8 cellular contexts compared by ENCODE assay signal in genomic region chr5:173616577-173617118, GRCh38. TPM values are rescaled to one million over a fixed set of nuclear protein-coding genes. Genes with fewer than 3 reads are reported as not detected.
A peak's percentile ranks its signal among the peaks of the same experiment; 100 is the strongest.
DNase-seq lines count a peak whose midpoint lies in the region; ATAC-seq and TF ChIP-seq lines count a peak whose summit lies in the region.

Gene BOD1 (minus strand): TSS chr5:173616650. CDS start chr5:173616436, 214 bp downstream.

- peak within 1 kb of the TSS; percentile 94 for H3K9ac ChIP-seq in BLaER1

- peaks cover 16% of the 10 kb centered on the region for H3K36me3 Mint-ChIP-seq in activated CD4-positive, alpha-beta T cell treated with anti-CD3 and anti-CD28 coated beads, Interleukin-2, amount 10 ng/mL, durations not matched to agents 7 days and 5 days (ENCODE audit: low read depth)

- peaks cover 41% of the 10 kb centered on the region for H4K20me1 ChIP-seq in BLaER1

- TF ChIP-seq CTCF in coronary artery (IDR thresholded peaks at IDR 0.05), result no peak

- H3K36me3 ChIP-seq in BLaER1, result peaks cover 31% of the 10 kb centered on the region

- H3K27me3 Mint-ChIP-seq in activated CD4-positive, alpha-beta T cell treated with anti-CD3 and anti-CD28 coated beads, Interleukin-2, amount 10 ng/mL, durations not matched to agents 7 days and 5 days, result no peaks in the 10 kb centered on the region

- no peaks in the 10 kb centered on the region for H3K9me3 ChIP-seq in BLaER1

- CTCF ChIA-PET in activated CD4-positive, alpha-beta T cell treated with anti-CD3 and anti-CD28 coated beads, Interleukin-2, amount 10 ng/mL, durations not matched to agents 7 days and 5 days (lab: Charles Lee), result interaction anchor here (0.6 to 2.1 kb wide), 23 partner anchors 7 to 695 kb away, joined by 3 to 8 read pairs (median 4); no protein-coding TSS in a partner anchor

- H3K27ac Mint-ChIP-seq in activated CD4-positive, alpha-beta T cell treated with anti-CD3 and anti-CD28 coated beads, Interleukin-2, amount 10 ng/mL, durations not matched to agents 7 days and 5 days, result peak within 1 kb of the TSS; percentile 96

- peak within 1 kb of the TSS; percentile 93 for H3K27ac ChIP-seq in BLaER1
- H3K27ac ChIP-seq in coronary artery, result peak within 1 kb of the TSS; percentile 90 to 98
- H3K27ac ChIP-seq in layer of hippocampus (ENCODE audit: low read depth, low read length), result peak within 1 kb of the TSS; percentile 77

- H3K4me3 Mint-ChIP-seq in activated CD4-positive, alpha-beta T cell treated with anti-CD3 and anti-CD28 coated beads, Interleukin-2, amount 10 ng/mL, durations not matched to agents 7 days and 5 days, result peak within 1 kb of the TSS; percentile 91

- ATAC-seq in GM19372 (IDR thresholded peaks at IDR 0.05; ENCODE audit: low read depth, unreplicated experiment), result peak; percentile 94
- ATAC-seq in HG03521 (IDR thresholded peaks at IDR 0.05; ENCODE audit: unreplicated experiment), result peak; percentile 93

- H3K4me3 ChIP-seq in BLaER1 (peak within 1 kb of the TSS; percentile 81), coronary artery (peak within 1 kb of the TSS; percentile 84)

- H3K4me1 ChIP-seq in BLaER1, result peaks cover 26% of the 10 kb centered on the region

- H3K4me2 ChIP-seq in BLaER1, result peak within 1 kb of the TSS; percentile 93

- no peaks in the 10 kb centered on the region for H3K9me3 Mint-ChIP-seq in activated CD4-positive, alpha-beta T cell treated with anti-CD3 and anti-CD28 coated beads, Interleukin-2, amount 10 ng/mL, durations not matched to agents 7 days and 5 days

- DNase-seq in NCI-H69 (lab: John Stamatoyannopoulos, UW) (peak; percentile 99), coronary artery (ENCODE audit: low spot score) (peak; percentile 98)
- DNase-seq in activated CD4-positive, alpha-beta T cell treated with anti-CD3 and anti-CD28 coated beads, Interleukin-2, amount 10 ng/mL, durations not matched to agents 7 days and 5 days, result peak; percentile 97
- peak; percentile 80 to 91 (median 86) for DNase-seq in stimulated activated CD4-positive, alpha-beta T cell treated with anti-CD3 and anti-CD28 coated beads, Interleukin-1b, Interleukin-23, amount 100 ng/mL, for 24 hours (ENCODE audit: low read depth in 4 of 4, low spot score in 1 of 4)

- POLR2A ChIA-PET in activated CD4-positive, alpha-beta T cell treated with anti-CD3 and anti-CD28 coated beads, Interleukin-2, amount 10 ng/mL, durations not matched to agents 7 days and 5 days (lab: Charles Lee), result interaction anchor here (0.5 kb wide), 1 partner anchor 302 kb away, joined by 4 read pairs; no protein-coding TSS in a partner anchor

- H3K4me1 Mint-ChIP-seq in activated CD4-positive, alpha-beta T cell treated with anti-CD3 and anti-CD28 coated beads, Interleukin-2, amount 10 ng/mL, durations not matched to agents 7 days and 5 days, result peaks cover 42% of the 10 kb centered on the region

- H3K27me3 ChIP-seq in BLaER1 (no peaks in the 10 kb centered on the region), layer of hippocampus (ENCODE audit: control insufficient read depth, insufficient read depth, low read length) (no peaks in the 10 kb centered on the region)

RNA-seq across cellular contexts. Expression of gene BOD1, which starts in this region (rescaled TPM):
- total RNA-seq in activated CD4-positive, alpha-beta T cell treated with anti-CD3 and anti-CD28 coated beads, Interleukin-2, amount 10 ng/mL, durations not matched to agents 7 days and 5 days, result 10 to 100 TPM; 17.7 to 22.6 TPM

Comparison
In these comparisons a context has a peak if more than half of its experiments do, and no peak if none do; other contexts are left out.
1. Peak in every context shown above with its lines: DNase-seq, ATAC-seq, H3K4me3 ChIP-seq and H3K27ac ChIP-seq.